In the genomic region with DNA sequence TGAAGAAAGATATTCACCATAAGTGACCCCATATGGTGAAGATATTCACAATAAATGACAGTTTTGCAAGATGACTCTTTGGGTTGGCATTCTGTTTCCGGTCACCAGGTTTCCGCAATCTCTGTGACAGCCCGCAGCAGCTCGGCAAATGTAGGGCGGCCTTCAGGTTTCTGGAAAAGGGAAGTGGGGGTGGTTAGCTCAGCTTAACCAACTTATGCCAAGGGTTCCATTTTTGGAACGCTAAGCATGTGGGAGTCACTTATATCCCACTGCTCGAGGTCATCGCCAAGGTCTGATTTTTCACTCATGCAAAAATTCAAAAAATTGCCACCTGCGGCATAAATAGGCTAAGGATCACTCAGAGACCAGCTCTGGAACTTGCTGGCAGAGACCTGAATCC, we compare ENCODE assay signal across 35 cellular contexts. TPM values are rescaled to one million over a fixed set of nuclear protein-coding genes. Genes with fewer than 3 reads are reported as not detected.
"Had no signal": no experiment of that assay in that cellular context is flagged by ENCODE, and none has a peak within 500 bp of the region (broad histone marks: within the 10 kb centered on the region; RNA-seq: fewer than 3 reads in every experiment).

No MANE protein-coding gene starts in this region.

- H3K27me3 ChIP-seq: adrenal gland, body of pancreas, breast epithelium had no signal

- H3K36me3 ChIP-seq: adrenal gland, breast epithelium, WERI-Rb-1 had no signal

- H3K9me3 ChIP-seq: adrenal gland, body of pancreas, breast epithelium had no signal

- H3K27ac Mint-ChIP-seq: activated CD4-positive, alpha-beta memory T cell treated with anti-CD3 and anti-CD28 coated beads, Interleukin-2, amount 10 ng/mL, durations not matched to agents 7 days and 5 days; activated naive CD4-positive, alpha-beta T cell treated with anti-CD3 and anti-CD28 coated beads, Interleukin-2, amount 50 U/mL, for 72 hours; activated T-cell treated with anti-CD3 and anti-CD28 coated beads, Interleukin-2, amount 50 U/mL, for 72 hours; activated T-helper 17 cell treated with anti-CD3 and anti-CD28 coated beads, Interleukin-2, amount 50 U/mL, for 72 hours had no signal

- DNase-seq: activated CD4-positive, alpha-beta memory T cell treated with anti-CD3 and anti-CD28 coated beads, Interleukin-2, amount 10 ng/mL, durations not matched to agents 7 days and 5 days; activated CD4-positive, alpha-beta T cell treated with anti-CD3 and anti-CD28 coated beads for 1 hour; activated CD4-positive, alpha-beta T cell treated with anti-CD3 and anti-CD28 coated beads for 48 hours; activated CD4-positive, CD25-positive, alpha-beta regulatory T cell; activated CD8-positive, alpha-beta memory T cell treated with anti-CD3 and anti-CD28 coated beads for 24 hours; activated gamma-delta T cell; activated naive CD4-positive, alpha-beta T cell treated with Interleukin-2 at 50 U/mL for 16 hours; activated T-cell treated with anti-CD3 and anti-CD28 coated beads, Interleukin-2, amount 50 U/mL, for 1 hour; activated T-cell treated with anti-CD3 and anti-CD28 coated beads, Interleukin-2, amount 50 U/mL, for 72 hours; adrenal gland; body of pancreas; IMR-90; KBM-7; NCI-H1092; NCI-H1436 treated with DMSO at 0.1 percent for 48 hours; NCI-H1694 treated with DMSO at 0.1 percent for 48 hours; NCI-H2029 treated with DMSO at 0.1 percent for 48 hours; NCI-H2107; NCI-H2171; NCI-H510A; NCI-H526; NCI-H748 treated with DMSO at 0.1 percent for 48 hours; NK-92 treated with Interleukin-12 subunit alpha and Interleukin-12 subunit beta, amount 100 ng/mL, for 24 hours; OCI-M1; Right ventricle myocardium superior; SW 1271; T-helper 1 cell; T-helper 2 cell; T-helper 9 cell; WERI-Rb-1 had no signal

- H3K4me3 ChIP-seq: adrenal gland, body of pancreas, breast epithelium had no signal

- H3K27me3 Mint-ChIP-seq: activated T-helper 17 cell treated with anti-CD3 and anti-CD28 coated beads, Interleukin-2, amount 50 U/mL, for 72 hours had no signal

- H3K9me3 Mint-ChIP-seq: activated T-cell treated with anti-CD3 and anti-CD28 coated beads, Interleukin-2, amount 50 U/mL, for 72 hours; activated T-helper 17 cell treated with anti-CD3 and anti-CD28 coated beads, Interleukin-2, amount 50 U/mL, for 72 hours had no signal

- H3K27ac ChIP-seq: adrenal gland, body of pancreas, breast epithelium, WERI-Rb-1 had no signal

- ATAC-seq: activated T-helper 17 cell treated with anti-CD3 and anti-CD28 coated beads, Interleukin-2, amount 50 U/mL, for 72 hours; body of pancreas had no signal

- H3K4me1 ChIP-seq: adrenal gland, body of pancreas, breast epithelium had no signal

- H3K4me3 Mint-ChIP-seq: activated CD4-positive, alpha-beta memory T cell treated with anti-CD3 and anti-CD28 coated beads, Interleukin-2, amount 10 ng/mL, durations not matched to agents 7 days and 5 days; activated T-cell treated with anti-CD3 and anti-CD28 coated beads, Interleukin-2, amount 50 U/mL, for 72 hours; activated T-helper 17 cell treated with anti-CD3 and anti-CD28 coated beads, Interleukin-2, amount 50 U/mL, for 72 hours had no signal

RNA-seq across cellular contexts. Expression of a gene that starts 51.1 kb away (rescaled TPM):
- total RNA-seq: activated CD4-positive, alpha-beta memory T cell treated with anti-CD3 and anti-CD28 coated beads, Interleukin-2, amount 10 ng/mL, durations not matched to agents 7 days and 5 days; astrocyte; IMR-90; MCF 10A had no signal
- polyA plus RNA-seq: IMR-90 had no signal
